In genomic region chr3:51997935-51998596, GRCh38 we compare ENCODE assay signal across 16 cellular contexts. TPM values are rescaled to one million over a fixed set of nuclear protein-coding genes. Genes with fewer than 3 reads are reported as not detected.
DNase-seq lines count a peak whose midpoint lies in the region; ATAC-seq and TF ChIP-seq lines count a peak whose summit lies in the region.
"Had no signal": no experiment of that assay in that cellular context is flagged by ENCODE, and none has a peak within 500 bp of the region (broad histone marks: within the 10 kb centered on the region; RNA-seq: fewer than 3 reads in every experiment).

No MANE protein-coding gene starts in this region.

- no peak overlapping the region for H2AFZ ChIP-seq in PC-9

- CTCF ChIA-PET in PC-9 (lab: Charles Lee): no interaction called here

- peaks cover 26% of the 10 kb centered on the region for H3K4me1 Mint-ChIP-seq in activated naive CD4-positive, alpha-beta T cell treated with anti-CD3 and anti-CD28 coated beads, Interleukin-2, amount 50 U/mL, for 24 hours
- H3K4me1 Mint-ChIP-seq in type B pancreatic cell (ENCODE audit: unreplicated experiment): peaks cover 18% of the 10 kb centered on the region
- H3K4me1 Mint-ChIP-seq in activated T-cell treated with anti-CD3 and anti-CD28 coated beads, Interleukin-2, amount 50 U/mL, for 4 hours (ENCODE audit: low read depth): peaks cover 25% of the 10 kb centered on the region

- no peaks in the 10 kb centered on the region for H3K9me3 Mint-ChIP-seq in activated naive CD4-positive, alpha-beta T cell treated with anti-CD3 and anti-CD28 coated beads, Interleukin-2, amount 50 U/mL, for 24 hours
- no peaks in the 10 kb centered on the region for H3K9me3 Mint-ChIP-seq in activated naive CD4-positive, alpha-beta T cell treated with anti-CD3 and anti-CD28 coated beads, Interleukin-2, amount 50 U/mL, for 72 hours
- H3K9me3 Mint-ChIP-seq in type B pancreatic cell: no peaks in the 10 kb centered on the region
- H3K9me3 Mint-ChIP-seq in activated T-cell treated with anti-CD3 and anti-CD28 coated beads, Interleukin-2, amount 50 U/mL, for 4 hours: no peaks in the 10 kb centered on the region
- H3K9me3 Mint-ChIP-seq: effector memory CD8-positive, alpha-beta T cell; HFFc6 had no signal

- H3K27ac ChIP-seq in PC-9: 0 out of 2 replicates have a peak overlapping the region, but pooled peaks have one; percentile 5
- H3K27ac ChIP-seq in effector memory CD4-positive, alpha-beta T cell (ENCODE audit: insufficient read depth, low read length, poor library complexity, severe bottlenecking): no peak overlapping the region
- H3K27ac ChIP-seq: ascending aorta had no signal

- TF ChIP-seq CTCF in PC-9 (conservative IDR thresholded peaks at IDR 0.05) (no peak), type B pancreatic cell (conservative IDR thresholded peaks at IDR 0.05) (no peak)

- H3F3A ChIP-seq in PC-9 (ENCODE audit: insufficient read depth, low read depth): peaks cover 37% of the 10 kb centered on the region

- peaks cover 15% of the 10 kb centered on the region for H3K36me3 ChIP-seq in PC-9 (ENCODE audit: low read depth)
- H3K36me3 ChIP-seq in effector memory CD4-positive, alpha-beta T cell (ENCODE audit: control insufficient read depth, insufficient read depth, low read length): peaks cover 15% of the 10 kb centered on the region

- intact Hi-C loops in PC-9 (cut with micrococcal nuclease; ENCODE audit: unreplicated experiment): loop anchor here (1.0 to 2.0 kb wide), 2 partner anchors 59 to 219 kb away; partner anchors contain the start of gene DUSP7

- no peak overlapping the region for H3K4me3 ChIP-seq in PC-9
- no peak overlapping the region for H3K4me3 ChIP-seq in effector memory CD4-positive, alpha-beta T cell (ENCODE audit: insufficient read depth, low read depth, low read length, poor library complexity, severe bottlenecking)
- H3K4me3 ChIP-seq: ascending aorta had no signal

- no peaks in the 10 kb centered on the region for H3K9me2 ChIP-seq in PC-9 (ENCODE audit: insufficient read depth)

- POLR2A ChIA-PET in PC-9 (lab: Charles Lee; ENCODE audit: unreplicated experiment): interaction anchor here (0.6 kb wide), 2 partner anchors 16 to 673 kb away, joined by 3 read pairs; no protein-coding TSS in a partner anchor

- no peak overlapping the region for H3K4me3 Mint-ChIP-seq in activated naive CD4-positive, alpha-beta T cell treated with anti-CD3 and anti-CD28 coated beads, Interleukin-2, amount 50 U/mL, for 24 hours
- peak overlapping the region; percentile 19 for H3K4me3 Mint-ChIP-seq in type B pancreatic cell
- H3K4me3 Mint-ChIP-seq in activated T-cell treated with anti-CD3 and anti-CD28 coated beads, Interleukin-2, amount 50 U/mL, for 4 hours: no peak overlapping the region
- H3K4me3 Mint-ChIP-seq: effector memory CD8-positive, alpha-beta T cell; HFFc6 had no signal

- peaks cover 20% of the 10 kb centered on the region for H3K36me3 Mint-ChIP-seq in activated naive CD4-positive, alpha-beta T cell treated with anti-CD3 and anti-CD28 coated beads, Interleukin-2, amount 50 U/mL, for 24 hours
- peaks cover 24 to 29% of the 10 kb centered on the region in 2 donors for H3K36me3 Mint-ChIP-seq in activated naive CD4-positive, alpha-beta T cell treated with anti-CD3 and anti-CD28 coated beads, Interleukin-2, amount 50 U/mL, for 72 hours
- H3K36me3 Mint-ChIP-seq in type B pancreatic cell: peaks cover 18% of the 10 kb centered on the region
- H3K36me3 Mint-ChIP-seq in activated T-cell treated with anti-CD3 and anti-CD28 coated beads, Interleukin-2, amount 50 U/mL, for 4 hours (ENCODE audit: insufficient read depth): peaks cover 24% of the 10 kb centered on the region

- peak overlapping the region; percentile 58 for H3K4me2 ChIP-seq in PC-9

- peak overlapping the region; percentile 20 for H3K27ac Mint-ChIP-seq in activated naive CD4-positive, alpha-beta T cell treated with anti-CD3 and anti-CD28 coated beads, Interleukin-2, amount 50 U/mL, for 24 hours
- peak overlapping the region in 1 of 2 donors; percentile 16 for H3K27ac Mint-ChIP-seq in activated naive CD4-positive, alpha-beta T cell treated with anti-CD3 and anti-CD28 coated beads, Interleukin-2, amount 50 U/mL, for 72 hours
- peak overlapping the region; percentile 79 for H3K27ac Mint-ChIP-seq in type B pancreatic cell
- H3K27ac Mint-ChIP-seq: effector memory CD8-positive, alpha-beta T cell; HFFc6 had no signal

- BruUV-seq in PC-9 (replicated peaks; lab: Mats Ljungman, UMichigan): no TSS peak

- H3K27me3 Mint-ChIP-seq in activated naive CD4-positive, alpha-beta T cell treated with anti-CD3 and anti-CD28 coated beads, Interleukin-2, amount 50 U/mL, for 24 hours: no peaks in the 10 kb centered on the region
- peaks cover 14% of the 10 kb centered on the region for H3K27me3 Mint-ChIP-seq in type B pancreatic cell
- no peaks in the 10 kb centered on the region for H3K27me3 Mint-ChIP-seq in activated T-cell treated with anti-CD3 and anti-CD28 coated beads, Interleukin-2, amount 50 U/mL, for 4 hours (ENCODE audit: low read depth)

- no peaks in the 10 kb centered on the region for H3K27me3 ChIP-seq in PC-9 (ENCODE audit: insufficient read depth, low read depth)
- H3K27me3 ChIP-seq in effector memory CD4-positive, alpha-beta T cell (replicated peaks; ENCODE audit: control insufficient read depth, insufficient read depth, low read length, poor library complexity, severe bottlenecking): no peaks in the 10 kb centered on the region
- H3K27me3 ChIP-seq: ascending aorta had no signal

- no peaks in the 10 kb centered on the region for H4K20me1 ChIP-seq in PC-9 (ENCODE audit: insufficient read depth)

- H3K4me1 ChIP-seq in PC-9 (replicated peaks; ENCODE audit: insufficient read depth): peaks cover 24% of the 10 kb centered on the region
- H3K4me1 ChIP-seq in effector memory CD4-positive, alpha-beta T cell (ENCODE audit: control insufficient read depth, insufficient read depth, low read length, poor library complexity, severe bottlenecking): peaks cover 20% of the 10 kb centered on the region

- peaks cover 25% of the 10 kb centered on the region for H3K79me2 ChIP-seq in PC-9 (ENCODE audit: low read depth)

- ATAC-seq in activated naive CD4-positive, alpha-beta T cell treated with anti-CD3 and anti-CD28 coated beads, Interleukin-2, amount 50 U/mL, for 72 hours: no peak
- peak; percentile 62 for ATAC-seq in esophagus mucosa
- no peak for ATAC-seq in activated T-cell treated with anti-CD3 and anti-CD28 coated beads, Interleukin-2, amount 50 U/mL, for 4 hours
- ATAC-seq in GM21528 (IDR thresholded peaks at IDR 0.05; ENCODE audit: low FRiP score, unreplicated experiment): no peak
- ATAC-seq: activated CD4-positive, CD25-positive, alpha-beta regulatory T cell treated with anti-CD3 and anti-CD28 coated beads, Interleukin-2, amount 50 U/mL, for 24 hours; effector memory CD8-positive, alpha-beta T cell; SK-N-SH treated with all-trans-retinoic acid at 6 μM for 48 hours had no signal

- no peak for DNase-seq in activated naive CD4-positive, alpha-beta T cell treated with anti-CD3 and anti-CD28 coated beads, Interleukin-2, amount 50 U/mL, for 72 hours (ENCODE audit: low spot score in 2 of 2)
- peak; percentile 53 to 85 for DNase-seq in PC-9
- no peak for DNase-seq in type B pancreatic cell (ENCODE audit: extremely low spot score, unreplicated experiment)
- DNase-seq in activated T-cell treated with anti-CD3 and anti-CD28 coated beads, Interleukin-2, amount 50 U/mL, for 4 hours: no peak
- DNase-seq in effector memory CD4-positive, alpha-beta T cell: no peak
- DNase-seq: DND-41; effector memory CD8-positive, alpha-beta T cell; HFFc6; occipital lobe; stimulated activated CD4-positive, alpha-beta T cell treated with anti-CD3 and anti-CD28 coated beads, Interleukin-15, amount 100 ng/mL, for 24 hours had no signal

- no peaks in the 10 kb centered on the region for H3K9me3 ChIP-seq in PC-9 (ENCODE audit: insufficient read depth, low read depth)
- no peaks in the 10 kb centered on the region for H3K9me3 ChIP-seq in effector memory CD4-positive, alpha-beta T cell (ENCODE audit: control insufficient read depth, low read length)
- H3K9me3 ChIP-seq: ascending aorta had no signal

RNA-seq across cellular contexts. Expression of gene RPL29, which starts 2.4 kb away (rescaled TPM):
- total RNA-seq in activated naive CD4-positive, alpha-beta T cell treated with anti-CD3 and anti-CD28 coated beads, Interleukin-2, amount 50 U/mL, for 72 hours: 1,000 to 10,000 TPM; 1,489 to 1,761 TPM
- total RNA-seq in PC-9 (2021) (942 and 1,278 TPM in 2 replicates), esophagus mucosa (1,513 TPM), type B pancreatic cell (ENCODE audit: low replicate concordance) (1,439 and 1,690 TPM in 2 replicates)
- 1,000 to 10,000 TPM; 1,732 to 1,841 (median 1,813) TPM for total RNA-seq in activated T-cell treated with anti-CD3 and anti-CD28 coated beads, Interleukin-2, amount 50 U/mL, for 4 hours

RNA-seq across cellular contexts. Expression of gene ACY1, which starts 14.7 kb away (rescaled TPM):
- 10 to 100 TPM; 54.7 to 78.5 TPM for total RNA-seq in activated naive CD4-positive, alpha-beta T cell treated with anti-CD3 and anti-CD28 coated beads, Interleukin-2, amount 50 U/mL, for 72 hours
- total RNA-seq in PC-9 (2021): 52.2 and 63.3 TPM in 2 replicates
- 27.4 TPM for total RNA-seq in esophagus mucosa
- total RNA-seq in type B pancreatic cell (ENCODE audit: low replicate concordance): 54.2 and 55.9 TPM in 2 replicates
- 10 to 100 TPM; 47.6 to 58.1 (median 55.9) TPM for total RNA-seq in activated T-cell treated with anti-CD3 and anti-CD28 coated beads, Interleukin-2, amount 50 U/mL, for 4 hours

RNA-seq across cellular contexts. Expression of gene ABHD14A, which starts 23.2 kb away (rescaled TPM):
- 1 to 10 TPM; 7.7 to 9.0 TPM for total RNA-seq in activated naive CD4-positive, alpha-beta T cell treated with anti-CD3 and anti-CD28 coated beads, Interleukin-2, amount 50 U/mL, for 72 hours
- total RNA-seq in PC-9 (2021) (7.1 and 9.9 TPM in 2 replicates), esophagus mucosa (4.5 TPM), type B pancreatic cell (ENCODE audit: low replicate concordance) (12.2 and 16.6 TPM in 2 replicates)
- total RNA-seq in activated T-cell treated with anti-CD3 and anti-CD28 coated beads, Interleukin-2, amount 50 U/mL, for 4 hours: 10 to 100 TPM; 11.8 to 19.7 (median 12.6) TPM

RNA-seq across cellular contexts. Expression of gene ABHD14B, which starts 24.2 kb away (rescaled TPM):
- 10 to 100 TPM; 21.4 to 62.4 TPM for total RNA-seq in activated naive CD4-positive, alpha-beta T cell treated with anti-CD3 and anti-CD28 coated beads, Interleukin-2, amount 50 U/mL, for 72 hours
- total RNA-seq in PC-9 (2021) (63.2 and 64.4 TPM in 2 replicates), esophagus mucosa (39.6 TPM), type B pancreatic cell (ENCODE audit: low replicate concordance) (22.1 and 27.2 TPM in 2 replicates)
- 10 to 100 TPM; 27.4 to 30.9 (median 28.5) TPM for total RNA-seq in activated T-cell treated with anti-CD3 and anti-CD28 coated beads, Interleukin-2, amount 50 U/mL, for 4 hours

RNA-seq across cellular contexts. Expression of gene PCBP4, which starts 30.8 kb away (rescaled TPM):
- total RNA-seq in activated naive CD4-positive, alpha-beta T cell treated with anti-CD3 and anti-CD28 coated beads, Interleukin-2, amount 50 U/mL, for 72 hours: 10 to 100 TPM; 11.3 to 14.3 TPM
- total RNA-seq in PC-9 (2021) (14.7 and 17.9 TPM in 2 replicates), esophagus mucosa (11.5 TPM), type B pancreatic cell (ENCODE audit: low replicate concordance) (74.8 and 91.9 TPM in 2 replicates)
- 10 to 100 TPM in 2 of 3 donors, 1 to 10 TPM in 1; 9.8 to 12.3 (median 10.4) TPM for total RNA-seq in activated T-cell treated with anti-CD3 and anti-CD28 coated beads, Interleukin-2, amount 50 U/mL, for 4 hours

Comparison
In these comparisons a context has a peak if more than half of its experiments do, and no peak if none do; other contexts are left out.
1. DNase-seq: peak in PC-9 (2 of 2); none in activated naive CD4-positive, alpha-beta T cell treated with anti-CD3 and anti-CD28 coated beads, Interleukin-2, amount 50 U/mL, for 72 hours (0 of 2), type B pancreatic cell (single experiment), activated T-cell treated with anti-CD3 and anti-CD28 coated beads, Interleukin-2, amount 50 U/mL, for 4 hours (single experiment) and effector memory CD4-positive, alpha-beta T cell (0 of 3).